ENCODE assay signal across 11 cellular contexts in genomic region chr4:108370291-108370690, GRCh38.
DNase-seq lines count a peak whose midpoint lies in the region; ATAC-seq, FAIRE-seq and TF ChIP-seq lines count a peak whose summit lies in the region.
"Had no signal": no experiment of that assay in that cellular context is flagged by ENCODE, and none has a peak within 500 bp of the region (broad histone marks: within the 10 kb centered on the region; RNA-seq: fewer than 3 reads in every experiment).

No MANE protein-coding gene starts in this region.

- no peaks in the 10 kb centered on the region for H3K36me3 ChIP-seq in KOPT-K1 (ENCODE audit: insufficient read depth, low read length)
- no peaks in the 10 kb centered on the region for H3K36me3 ChIP-seq in astrocyte (ENCODE audit: insufficient read depth, low read length)

- peak overlapping the region; percentile 62 for H3K4me3 Mint-ChIP-seq in activated CD4-positive, alpha-beta T cell treated with anti-CD3 and anti-CD28 coated beads, Interleukin-2, amount 10 ng/mL, durations not matched to agents 24 days and 14 days
- no peak overlapping the region for H3K4me3 Mint-ChIP-seq in astrocyte (ENCODE audit: unreplicated experiment)
- no peak overlapping the region for H3K4me3 Mint-ChIP-seq in CD14-positive monocyte
- no peak overlapping the region for H3K4me3 Mint-ChIP-seq in HFFc6
- H3K4me3 Mint-ChIP-seq: mesothelial cell of epicardium had no signal

- ATAC-seq in GM18867 (IDR thresholded peaks at IDR 0.05; ENCODE audit: unreplicated experiment): no peak

- TF ChIP-seq CTCF in astrocyte (IDR thresholded peaks at IDR 0.05; ENCODE audit: insufficient read depth, low read depth, low read length): no peak
- no peak for TF ChIP-seq CTCF in CD14-positive monocyte (IDR thresholded peaks at IDR 0.05)
- no peak for TF ChIP-seq CTCF in HFFc6 (IDR thresholded peaks at IDR 0.05)

- H3K9me3 Mint-ChIP-seq in activated CD4-positive, alpha-beta T cell treated with anti-CD3 and anti-CD28 coated beads, Interleukin-2, amount 10 ng/mL, durations not matched to agents 24 days and 14 days: no peaks in the 10 kb centered on the region
- H3K9me3 Mint-ChIP-seq in astrocyte (ENCODE audit: unreplicated experiment) (peaks cover 8% of the 10 kb centered on the region), CD14-positive monocyte (peaks cover 0 to 2% (median 0%) of the 10 kb centered on the region in 7 donors), HFFc6 (no peaks in the 10 kb centered on the region)
- H3K9me3 Mint-ChIP-seq: mesothelial cell of epicardium had no signal

- H2AFZ ChIP-seq in astrocyte (ENCODE audit: low read depth, low read length): no peak overlapping the region

- H3K27me3 ChIP-seq in astrocyte (ENCODE audit: insufficient read depth, low read length): peaks cover 32% of the 10 kb centered on the region

- H3K4me1 ChIP-seq in astrocyte (ENCODE audit: insufficient read depth, low read length): no peaks in the 10 kb centered on the region

- no peaks in the 10 kb centered on the region for H3K36me3 Mint-ChIP-seq in activated CD4-positive, alpha-beta T cell treated with anti-CD3 and anti-CD28 coated beads, Interleukin-2, amount 10 ng/mL, durations not matched to agents 24 days and 14 days (ENCODE audit: low read depth)
- H3K36me3 Mint-ChIP-seq in astrocyte (ENCODE audit: low read depth, unreplicated experiment) (no peaks in the 10 kb centered on the region), CD14-positive monocyte (no peaks in the 10 kb centered on the region), HFFc6 (ENCODE audit: low read depth) (no peaks in the 10 kb centered on the region)
- H3K36me3 Mint-ChIP-seq: mesothelial cell of epicardium had no signal

- intact Hi-C loops in activated CD4-positive, alpha-beta T cell treated with anti-CD3 and anti-CD28 coated beads, Interleukin-2, amount 10 ng/mL, durations not matched to agents 24 days and 14 days (cut with micrococcal nuclease): no loop called here
- intact Hi-C loops in CD14-positive monocyte (cut with micrococcal nuclease): no loop called here

- H3K27me3 Mint-ChIP-seq in activated CD4-positive, alpha-beta T cell treated with anti-CD3 and anti-CD28 coated beads, Interleukin-2, amount 10 ng/mL, durations not matched to agents 24 days and 14 days: peaks cover 29% of the 10 kb centered on the region
- H3K27me3 Mint-ChIP-seq in astrocyte (ENCODE audit: low read depth, unreplicated experiment) (peaks cover 7% of the 10 kb centered on the region), CD14-positive monocyte (ENCODE audit: low read depth in 3 of 3) (peaks cover 0 to 6% (median 1%) of the 10 kb centered on the region in 3 donors), HFFc6 (ENCODE audit: insufficient read depth) (peaks cover 39% of the 10 kb centered on the region; the same call in 1 of the 2 replicates)

- H3K4me1 Mint-ChIP-seq in activated CD4-positive, alpha-beta T cell treated with anti-CD3 and anti-CD28 coated beads, Interleukin-2, amount 10 ng/mL, durations not matched to agents 24 days and 14 days: peaks cover 32% of the 10 kb centered on the region
- H3K4me1 Mint-ChIP-seq in astrocyte (ENCODE audit: low read depth, unreplicated experiment) (peaks cover 12% of the 10 kb centered on the region), CD14-positive monocyte (no peaks in the 10 kb centered on the region), HFFc6 (ENCODE audit: low read depth) (no peaks in the 10 kb centered on the region)

- H3K9ac ChIP-seq in astrocyte (ENCODE audit: low read length): no peak overlapping the region

- no peak overlapping the region for H3K4me3 ChIP-seq in astrocyte (ENCODE audit: insufficient read depth, low read depth, low read length)
- H3K4me3 ChIP-seq: skin epidermis had no signal

- FAIRE-seq in astrocyte (lab: Jason Lieb, UNC): no peak

- no peaks in the 10 kb centered on the region for H3K79me2 ChIP-seq in astrocyte (ENCODE audit: insufficient read depth, low read length)

- peak overlapping the region; percentile 71 for H3K4me2 ChIP-seq in astrocyte (ENCODE audit: low read length)

- peak overlapping the region; percentile 41 for H3K27ac Mint-ChIP-seq in activated CD4-positive, alpha-beta T cell treated with anti-CD3 and anti-CD28 coated beads, Interleukin-2, amount 10 ng/mL, durations not matched to agents 24 days and 14 days
- H3K27ac Mint-ChIP-seq in astrocyte (ENCODE audit: unreplicated experiment) (no peak overlapping the region), CD14-positive monocyte (no peak overlapping the region), HFFc6 (no peak overlapping the region)
- H3K27ac Mint-ChIP-seq: mesothelial cell of epicardium had no signal

- H3K9me3 ChIP-seq in KOPT-K1 (ENCODE audit: insufficient read depth, low read length, poor library complexity, severe bottlenecking): no peaks in the 10 kb centered on the region
- H3K9me3 ChIP-seq in astrocyte (ENCODE audit: insufficient read depth, low read depth, low read length): no peaks in the 10 kb centered on the region

- H3K27ac ChIP-seq in KOPT-K1 (ENCODE audit: low read depth, low read length, poor library complexity, severe bottlenecking) (peak overlapping the region; percentile 99), astrocyte (ENCODE audit: low read depth, low read length) (no peak overlapping the region)
- H3K27ac ChIP-seq: skin epidermis had no signal

- H4K20me1 ChIP-seq in astrocyte (ENCODE audit: insufficient read depth, low read length): no peaks in the 10 kb centered on the region

- DNase-seq in activated CD4-positive, alpha-beta T cell treated with anti-CD3 and anti-CD28 coated beads, Interleukin-2, amount 10 ng/mL, durations not matched to agents 24 days and 14 days: no peak
- DNase-seq in astrocyte (ENCODE audit: low read depth): no peak
- DNase-seq in stimulated activated CD4-positive, alpha-beta T cell treated with anti-CD3 and anti-CD28 coated beads, Interleukin-2, amount 100 ng/mL, for 4 hours (ENCODE audit: low read depth): peak; percentile 45
- no peak for DNase-seq in OCI-M2 (lab: John Stamatoyannopoulos, UW; ENCODE audit: unreplicated experiment)
- no peak for DNase-seq in CD14-positive monocyte (ENCODE audit: low spot score)
- DNase-seq in HFFc6: no peak
- DNase-seq: aorta had no signal
